Comparison of ENCODE assay signal across 8 cellular contexts in the genomic region with DNA sequence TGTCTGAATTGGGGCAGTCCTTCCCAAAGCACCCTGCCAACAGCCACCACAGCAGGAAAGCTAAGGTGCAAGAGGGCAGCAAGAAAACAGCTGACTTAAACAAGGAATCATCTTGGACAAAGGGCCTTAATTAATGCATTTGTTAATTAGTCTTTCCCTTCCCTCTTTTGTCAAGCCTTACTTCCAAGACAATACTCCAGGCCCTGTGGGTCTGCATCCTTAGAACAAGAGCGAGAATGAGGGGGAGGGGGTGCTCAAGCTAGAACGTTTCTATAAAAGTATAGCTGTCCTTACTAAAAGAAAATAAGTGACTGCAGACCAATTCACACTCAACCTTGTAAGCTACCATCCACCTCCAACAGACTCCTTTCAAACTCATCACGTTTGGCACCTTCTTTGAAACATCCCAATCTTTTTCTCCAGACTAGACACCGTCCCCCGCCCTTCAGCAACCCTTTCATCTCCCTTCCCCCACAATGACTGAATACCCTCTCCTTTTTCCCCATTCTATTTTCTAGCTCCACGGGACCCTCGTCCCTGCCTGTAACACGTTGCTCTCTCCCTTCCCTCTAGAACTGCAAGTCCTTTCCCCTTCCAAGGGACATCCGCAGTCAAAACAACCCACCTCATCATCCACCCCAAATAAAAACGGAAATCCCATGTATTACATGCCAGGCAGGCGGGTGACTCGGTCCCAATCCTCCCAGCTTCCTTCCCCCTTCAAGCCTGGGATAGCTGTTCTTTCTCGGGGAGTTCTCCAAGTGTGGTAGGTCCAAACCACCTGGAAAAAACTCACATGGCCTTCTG.
DNase-seq lines count a peak whose midpoint lies in the region; FAIRE-seq and TF ChIP-seq lines count a peak whose summit lies in the region.

No MANE protein-coding gene starts in this region.

- H3K4me3 ChIP-seq in left ventricle myocardium inferior (peak overlapping the region; percentile 90), WI38 (ENCODE audit: low read depth, low read length) (peak overlapping the region; percentile 68), skeletal muscle cell (ENCODE audit: low read depth, low read length) (peak overlapping the region; percentile 96)

- peaks cover 21% of the 10 kb centered on the region for H3K4me1 Mint-ChIP-seq in glutamatergic neuron (ENCODE audit: low read depth, unreplicated experiment)

- no peak for TF ChIP-seq CTCF in left ventricle myocardium inferior (IDR thresholded peaks at IDR 0.05; ENCODE audit: borderline replicate concordance)
- no peak for TF ChIP-seq CTCF in WI38 (IDR thresholded peaks at IDR 0.05; ENCODE audit: low read depth, low read length)
- no peak for TF ChIP-seq CTCF in glutamatergic neuron (IDR thresholded peaks at IDR 0.05; ENCODE audit: partially characterized antibody, unreplicated experiment)

- no peak for DNase-seq in left ventricle myocardium inferior
- no peak for DNase-seq in cardiac septum (ENCODE audit: low spot score)
- DNase-seq in glutamatergic neuron, result no peak
- DNase-seq in skeletal muscle cell (ENCODE audit: low read depth), result no peak
- DNase-seq in posterior cingulate gyrus, result no peak
- DNase-seq in H54 (ENCODE audit: insufficient read length, low spot score), result no peak
- DNase-seq in SW 1271 (lab: John Stamatoyannopoulos, UW), result no peak

- FAIRE-seq in H54 (lab: Jason Lieb, UNC), result no peak

- intact Hi-C loops in left ventricle myocardium inferior (cut with micrococcal nuclease) (no loop called here), cardiac septum (cut with DNase I) (loop anchor here (2.0 kb wide), 1 partner anchor 15 kb away; no protein-coding TSS in a partner anchor), posterior cingulate gyrus (cut with DNase I) (loop anchor here (5.0 kb wide), 1 partner anchor 86 kb away; the partner anchor contains the start of gene MELK)

- H3K27me3 Mint-ChIP-seq in glutamatergic neuron (ENCODE audit: unreplicated experiment), result peaks cover 10% of the 10 kb centered on the region

- peak overlapping the region; percentile 85 for H3K27ac Mint-ChIP-seq in glutamatergic neuron (ENCODE audit: unreplicated experiment)

- peak overlapping the region; percentile 96 for H3K27ac ChIP-seq in left ventricle myocardium inferior (replicated peaks)

- no peaks in the 10 kb centered on the region for H3K36me3 ChIP-seq in left ventricle myocardium inferior

- no peaks in the 10 kb centered on the region for H3K27me3 ChIP-seq in left ventricle myocardium inferior (ENCODE audit: low read depth)

- TF ChIP-seq POLR2A in H54 (IDR thresholded peaks at IDR 0.05; ENCODE audit: low read depth, low read length), result no peak

- no peaks in the 10 kb centered on the region for H3K9me3 ChIP-seq in left ventricle myocardium inferior (replicated peaks)

- peaks cover 6% of the 10 kb centered on the region for H3K9me3 Mint-ChIP-seq in glutamatergic neuron (ENCODE audit: unreplicated experiment)

- peaks cover 54% of the 10 kb centered on the region for H3K4me1 ChIP-seq in left ventricle myocardium inferior

- H3K36me3 Mint-ChIP-seq in glutamatergic neuron (ENCODE audit: unreplicated experiment), result no peaks in the 10 kb centered on the region

- H3K4me3 Mint-ChIP-seq in glutamatergic neuron (ENCODE audit: unreplicated experiment), result peak overlapping the region; percentile 95
